Comparison of ENCODE assay signal across 1 cellular context in genomic region chr1:193211539-193211938, GRCh38.
TF ChIP-seq lines count a peak whose summit lies in the region.

No MANE protein-coding gene starts in this region.

TF ChIP-seq in K562, 482 proteins besides CTCF, POLR2A, EP300 and RAD21:
- TF ChIP-seq MBD1 (CRISPR knock-in tag; IDR thresholded peaks at IDR 0.05) (no peak), HDGF (IDR thresholded peaks at IDR 0.05) (no peak), ZNF785 (CRISPR knock-in tag; IDR thresholded peaks at IDR 0.05) (no peak), MED1 (CRISPR knock-in tag; IDR thresholded peaks at IDR 0.05; ENCODE audit: borderline replicate concordance) (no peak), CREB1 (IDR thresholded peaks at IDR 0.05) (no peak), CREB1 (CRISPR knock-in tag; IDR thresholded peaks at IDR 0.05) (no peak), COPS2 (conservative IDR thresholded peaks at IDR 0.05) (no peak), IRF9 (tag; IDR thresholded peaks at IDR 0.05) (no peak), HMG20B (CRISPR knock-in tag; IDR thresholded peaks at IDR 0.05) (no peak), ZNF316 (IDR thresholded peaks at IDR 0.05) (no peak), ZNF444 (CRISPR knock-in tag; IDR thresholded peaks at IDR 0.05) (no peak), HNRNPL (IDR thresholded peaks at IDR 0.05; ENCODE audit: low read depth, low read length) (no peak)
